ENCODE assay signal across 19 cellular contexts in the genomic region with DNA sequence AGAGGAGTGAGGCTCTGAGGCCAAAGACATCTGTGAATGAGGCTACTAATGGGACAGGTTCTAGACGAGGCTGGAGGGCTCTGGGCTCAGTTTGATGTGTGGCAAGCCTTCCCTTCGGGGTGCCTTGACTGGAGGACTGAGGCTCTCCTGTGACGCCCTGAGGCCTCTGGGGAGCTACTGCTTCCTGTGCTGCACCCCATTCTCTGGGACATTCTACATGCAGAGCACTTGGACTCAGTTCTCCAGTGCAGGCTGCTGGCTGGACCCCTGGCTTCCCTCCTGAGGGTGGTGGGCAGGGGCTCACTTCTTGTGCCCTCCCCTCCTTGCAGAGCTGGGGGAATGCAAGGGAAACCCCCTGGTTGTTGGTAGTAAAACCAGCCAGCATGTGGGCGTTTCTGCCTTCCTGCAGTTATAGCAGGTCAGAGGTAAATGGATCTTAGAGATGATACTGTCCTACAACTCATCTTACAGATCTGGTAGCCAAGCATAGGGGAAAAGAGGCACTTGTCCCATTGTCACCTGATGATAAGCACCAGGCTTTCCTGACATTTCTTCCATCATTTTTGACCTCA.
A peak's percentile ranks its signal among the peaks of the same experiment; 100 is the strongest.
DNase-seq lines count a peak whose midpoint lies in the region; ATAC-seq and TF ChIP-seq lines count a peak whose summit lies in the region.
"Had no signal": no experiment of that assay in that cellular context is flagged by ENCODE, and none has a peak within 500 bp of the region (broad histone marks: within the 10 kb centered on the region; RNA-seq: fewer than 3 reads in every experiment).

No MANE protein-coding gene starts in this region.

- no peaks in the 10 kb centered on the region for H3K9me3 ChIP-seq in OCI-LY3 (ENCODE audit: insufficient read depth, low read length)
- H3K9me3 ChIP-seq: suprapubic skin, uterus had no signal

- no peaks in the 10 kb centered on the region for H3K79me2 ChIP-seq in OCI-LY3 (ENCODE audit: low read length)

- H3K4me3 Mint-ChIP-seq in naive thymus-derived CD8-positive, alpha-beta T cell, result no peak overlapping the region
- H3K4me3 Mint-ChIP-seq: activated naive CD4-positive, alpha-beta T cell treated with anti-CD3 and anti-CD28 coated beads, Interleukin-2, amount 50 U/mL, for 24 hours; CD4-positive, CD25-positive, alpha-beta regulatory T cell; neural crest cell had no signal

- peak; percentile 70 for ATAC-seq in GM19372 (IDR thresholded peaks at IDR 0.05; ENCODE audit: low read depth, unreplicated experiment)
- no peak for ATAC-seq in HG03045 (IDR thresholded peaks at IDR 0.05; ENCODE audit: unreplicated experiment)
- ATAC-seq in naive thymus-derived CD8-positive, alpha-beta T cell, result no peak

- H2AFZ ChIP-seq in OCI-LY3 (ENCODE audit: low read depth, low read length), result peak overlapping the region; percentile 58; the same call in 1 of the 2 replicates

- H3K4me2 ChIP-seq in OCI-LY3 (ENCODE audit: low read length), result peak overlapping the region; percentile 55

- H3K4me1 Mint-ChIP-seq in naive thymus-derived CD8-positive, alpha-beta T cell, result peaks cover 0 to 3% (median under 1%) of the 10 kb centered on the region in 4 donors
- H3K4me1 Mint-ChIP-seq: activated naive CD4-positive, alpha-beta T cell treated with anti-CD3 and anti-CD28 coated beads, Interleukin-2, amount 50 U/mL, for 24 hours; neural crest cell had no signal

- H3K27me3 ChIP-seq in OCI-LY3 (ENCODE audit: low read depth, low read length), result no peaks in the 10 kb centered on the region
- H3K27me3 ChIP-seq: uterus had no signal

- POLR2A ChIA-PET in naive thymus-derived CD8-positive, alpha-beta T cell (lab: Charles Lee), result no interaction called here

- H3K27ac ChIP-seq in OCI-LY3 (ENCODE audit: low read length), result peak overlapping the region; percentile 28
- H3K27ac ChIP-seq: suprapubic skin, uterus had no signal

- peak; percentile 40 for DNase-seq in GM13977 (ENCODE audit: low spot score)
- DNase-seq in mesenteric fat pad (ENCODE audit: low spot score), result peak; percentile 80
- no peak for DNase-seq in naive thymus-derived CD8-positive, alpha-beta T cell
- DNase-seq in activated T-cell treated with anti-CD3 and anti-CD28 coated beads, Interleukin-2, amount 50 U/mL, for 1 hour, result no peak
- DNase-seq: anterior cingulate cortex; central memory CD4-positive, alpha-beta T cell; EL; Karpas-422; MV-4-11; NCI-H1694; NCI-H526; uterus had no signal

- H3K27ac Mint-ChIP-seq in naive thymus-derived CD8-positive, alpha-beta T cell, result peak overlapping the region in 1 of 10 donors; percentile 28
- H3K27ac Mint-ChIP-seq: activated naive CD4-positive, alpha-beta T cell treated with anti-CD3 and anti-CD28 coated beads, Interleukin-2, amount 50 U/mL, for 24 hours; CD4-positive, CD25-positive, alpha-beta regulatory T cell had no signal

- H3K36me3 Mint-ChIP-seq in naive thymus-derived CD8-positive, alpha-beta T cell, result no peaks in the 10 kb centered on the region
- H3K36me3 Mint-ChIP-seq: activated naive CD4-positive, alpha-beta T cell treated with anti-CD3 and anti-CD28 coated beads, Interleukin-2, amount 50 U/mL, for 24 hours; CD4-positive, CD25-positive, alpha-beta regulatory T cell had no signal

- peak overlapping the region; percentile 37 for H3K9ac ChIP-seq in OCI-LY3 (ENCODE audit: low read length)

- H3K4me3 ChIP-seq in OCI-LY3 (ENCODE audit: low read length), result peak overlapping the region; percentile 4; the same call in 1 of the 2 replicates
- H3K4me3 ChIP-seq: suprapubic skin, uterus had no signal

- no peaks in the 10 kb centered on the region for H3K36me3 ChIP-seq in OCI-LY3 (replicated peaks; ENCODE audit: low read depth, low read length)
- H3K36me3 ChIP-seq: suprapubic skin, uterus had no signal

- H3K27me3 Mint-ChIP-seq in naive thymus-derived CD8-positive, alpha-beta T cell, result peaks cover 0 to 5% (median 0%) of the 10 kb centered on the region in 5 donors

- in situ Hi-C loops in GM13977 (cut with MboI; ENCODE audit: low pct_unique_long_range_greater_than_20kb, low sequenced_read_pairs, unreplicated experiment), result loop anchor here (25.0 kb wide), 1 partner anchor 326 kb away; no protein-coding TSS in a partner anchor

- TF ChIP-seq CTCF in GM13977 (IDR thresholded peaks at IDR 0.05; ENCODE audit: extremely low read depth, insufficient read depth, missing control alignments), result no peak
- no peak for TF ChIP-seq CTCF in OCI-LY3 (IDR thresholded peaks at IDR 0.05; ENCODE audit: low read depth, low read length)

- no peaks in the 10 kb centered on the region for H4K20me1 ChIP-seq in OCI-LY3 (ENCODE audit: insufficient read depth, low read length)

- no peaks in the 10 kb centered on the region for H3K9me3 Mint-ChIP-seq in naive thymus-derived CD8-positive, alpha-beta T cell
- H3K9me3 Mint-ChIP-seq: activated naive CD4-positive, alpha-beta T cell treated with anti-CD3 and anti-CD28 coated beads, Interleukin-2, amount 50 U/mL, for 24 hours; CD4-positive, CD25-positive, alpha-beta regulatory T cell; neural crest cell had no signal

- H3K4me1 ChIP-seq in OCI-LY3 (ENCODE audit: low read length), result peaks cover 40% of the 10 kb centered on the region
- H3K4me1 ChIP-seq: uterus had no signal

Comparison
In these comparisons a context has a peak if more than half of its experiments do, and no peak if none do; other contexts are left out.
1. DNase-seq: peak in GM13977 (single experiment) and mesenteric fat pad (single experiment); none in naive thymus-derived CD8-positive, alpha-beta T cell (0 of 10) and activated T-cell treated with anti-CD3 and anti-CD28 coated beads, Interleukin-2, amount 50 U/mL, for 1 hour (single experiment).